Comparison of ENCODE assay signal across 8 cellular contexts in genomic region chr12:56677680-56678079, GRCh38. TPM values are rescaled to one million over a fixed set of nuclear protein-coding genes. Genes with fewer than 3 reads are reported as not detected.
DNase-seq lines count a peak whose midpoint lies in the region; ATAC-seq and TF ChIP-seq lines count a peak whose summit lies in the region.
"Had no signal": no experiment of that assay in that cellular context is flagged by ENCODE, and none has a peak within 500 bp of the region (broad histone marks: within the 10 kb centered on the region; RNA-seq: fewer than 3 reads in every experiment).

No MANE protein-coding gene starts in this region.

- ATAC-seq in GM18858 (IDR thresholded peaks at IDR 0.05; ENCODE audit: unreplicated experiment) (peak; percentile 49), Panc1 (no peak)
- peak; percentile 8 to 22 for ATAC-seq in naive thymus-derived CD8-positive, alpha-beta T cell
- no peak for ATAC-seq in stimulated activated memory B cell treated with anti-CD40 and anti-IgM and Interleukin-4, amounts not matched to agents 10 μg/mL and 1 μg/mL and 100 μg/mL, for 72 hours

- H3K36me3 Mint-ChIP-seq in naive thymus-derived CD8-positive, alpha-beta T cell, result peaks cover 0 to 50% (median 4%) of the 10 kb centered on the region in 3 donors
- H3K36me3 Mint-ChIP-seq in stimulated activated memory B cell treated with anti-CD40 and anti-IgM and Interleukin-4, amounts not matched to agents 10 μg/mL and 1 μg/mL and 100 μg/mL, for 72 hours, result peaks cover 26% of the 10 kb centered on the region

- peak overlapping the region in 5 of 10 donors; percentile 15 to 58 (median 39) for H3K4me3 Mint-ChIP-seq in naive thymus-derived CD8-positive, alpha-beta T cell
- H3K4me3 Mint-ChIP-seq in stimulated activated memory B cell treated with anti-CD40 and anti-IgM and Interleukin-4, amounts not matched to agents 10 μg/mL and 1 μg/mL and 100 μg/mL, for 72 hours, result no peak overlapping the region

- H3K27ac ChIP-seq in HEK293 (ENCODE audit: extremely low read depth, low read depth, low read length), result no peak overlapping the region
- H3K27ac ChIP-seq in Panc1 (ENCODE audit: low read length), result no peak overlapping the region

- POLR2A ChIA-PET in HEK293 (lab: Yijun Ruan, JAX) (interaction anchor here (0.6 to 2.2 kb wide), 4 partner anchors 11 to 32 kb away, joined by 4 to 14 read pairs (median 4); partner anchors contain the start of gene PTGES3), Panc1 (lab: Charles Lee) (no interaction called here)
- POLR2A ChIA-PET in naive thymus-derived CD8-positive, alpha-beta T cell (lab: Charles Lee), result interaction anchor here (0.7 to 7.5 kb wide), 5 partner anchors 10 to 387 kb away, joined by 3 to 71 read pairs (median 3); partner anchors contain the start of gene PTGES3

- H3K27me3 ChIP-seq in Panc1 (ENCODE audit: control insufficient read depth, insufficient read depth, low read length), result no peaks in the 10 kb centered on the region

- peaks cover 20 to 77% (median 60%) of the 10 kb centered on the region in 4 donors for H3K4me1 Mint-ChIP-seq in naive thymus-derived CD8-positive, alpha-beta T cell
- H3K4me1 Mint-ChIP-seq in stimulated activated memory B cell treated with anti-CD40 and anti-IgM and Interleukin-4, amounts not matched to agents 10 μg/mL and 1 μg/mL and 100 μg/mL, for 72 hours, result peaks cover 56% of the 10 kb centered on the region

- no peak overlapping the region for H3K4me3 ChIP-seq in HEK293 (ENCODE audit: low read depth, low read length)
- no peak overlapping the region for H3K4me3 ChIP-seq in Panc1 (ENCODE audit: low read depth in 2 of 2, low read length in 2 of 2)

- H3K9me3 Mint-ChIP-seq in naive thymus-derived CD8-positive, alpha-beta T cell, result no peaks in the 10 kb centered on the region
- H3K9me3 Mint-ChIP-seq in stimulated activated memory B cell treated with anti-CD40 and anti-IgM and Interleukin-4, amounts not matched to agents 10 μg/mL and 1 μg/mL and 100 μg/mL, for 72 hours, result no peaks in the 10 kb centered on the region

- H3K27ac Mint-ChIP-seq in naive thymus-derived CD8-positive, alpha-beta T cell, result peak overlapping the region; percentile 35 to 85 (median 78)
- H3K27ac Mint-ChIP-seq in stimulated activated memory B cell treated with anti-CD40 and anti-IgM and Interleukin-4, amounts not matched to agents 10 μg/mL and 1 μg/mL and 100 μg/mL, for 72 hours, result no peak overlapping the region

- H3K36me3 ChIP-seq in HEK293 (ENCODE audit: control insufficient read depth in 2 of 2, insufficient read depth in 1 of 2, low read length in 2 of 2) (peaks cover 34 to 49% of the 10 kb centered on the region in 2 experiments; a peak in 2 of 3 replicates), Panc1 (ENCODE audit: control insufficient read depth, insufficient read depth, low read length) (no peaks in the 10 kb centered on the region; the same call in 1 of the 2 replicates)

- in situ Hi-C loops in Panc1 (cut with HindIII; ENCODE audit: low pct_unique_long_range_greater_than_20kb, low sequenced_read_pairs), result no loop called here

- H3K4me1 ChIP-seq in HEK293 (ENCODE audit: control insufficient read depth, insufficient read depth, low read length) (peaks cover 8% of the 10 kb centered on the region), Panc1 (ENCODE audit: control insufficient read depth, insufficient read depth, low read length) (peaks cover 9% of the 10 kb centered on the region; the same call in 1 of the 2 replicates)

- CTCF ChIA-PET in HEK293 (lab: Yijun Ruan, JAX) (interaction anchor here (0.5 to 0.8 kb wide), 3 partner anchors 44 to 324 kb away, joined by 3 to 6 read pairs (median 3); no protein-coding TSS in a partner anchor), Panc1 (lab: Charles Lee) (no interaction called here)

- H3K9me3 ChIP-seq in HEK293 (ENCODE audit: control insufficient read depth, insufficient read depth, low read depth, low read length) (no peaks in the 10 kb centered on the region), Panc1 (ENCODE audit: control insufficient read depth, insufficient read depth, low read depth, low read length) (no peaks in the 10 kb centered on the region)

- intact Hi-C loops in Panc1 (cut with micrococcal nuclease; ENCODE audit: unreplicated experiment), result no loop called here

- no peak for TF ChIP-seq CTCF in HEK293 (tag by site-specific recombination; IDR thresholded peaks at IDR 0.05)
- TF ChIP-seq CTCF in Panc1 (IDR thresholded peaks at IDR 0.05), result no peak

- no peaks in the 10 kb centered on the region for H3K27me3 Mint-ChIP-seq in naive thymus-derived CD8-positive, alpha-beta T cell
- H3K27me3 Mint-ChIP-seq in stimulated activated memory B cell treated with anti-CD40 and anti-IgM and Interleukin-4, amounts not matched to agents 10 μg/mL and 1 μg/mL and 100 μg/mL, for 72 hours, result no peaks in the 10 kb centered on the region

- BruUV-seq in Panc1 (replicated peaks; lab: Mats Ljungman, UMichigan), result TSS peak; percentile 31

- DNase-seq in Panc1 (ENCODE audit: low read depth, low spot score) (no peak), NCI-H774 (lab: John Stamatoyannopoulos, UW) (no peak)
- DNase-seq in naive thymus-derived CD8-positive, alpha-beta T cell, result no peak
- no peak for DNase-seq in stimulated activated naive CD4-positive, alpha-beta T cell treated with Interleukin-2 at 50 U/mL for 16 hours (lab: John Stamatoyannopoulos, UW)
- DNase-seq: occipital lobe had no signal

TF ChIP-seq in HEK293, 187 proteins besides CTCF, POLR2A, EP300 and RAD21:
- TF ChIP-seq ZBTB44 (tag by site-specific recombination; IDR thresholded peaks at IDR 0.05) (0 out of 2 replicates have a peak, but pooled peaks have one; percentile 15), PRDM6 (tag by site-specific recombination; IDR thresholded peaks at IDR 0.05) (peak; percentile 58; the same call in 1 of the 2 replicates), BCL6B (tag by site-specific recombination; IDR thresholded peaks at IDR 0.05) (no peak)

RNA-seq across cellular contexts. Expression of gene PTGES3, which starts 10.4 kb away (rescaled TPM):
- 339 TPM for total RNA-seq in Panc1 (2021; ENCODE audit: unreplicated experiment)
- polyA plus RNA-seq in Panc1 (2012; ENCODE audit: insufficient read length), result 264 TPM
- 100 to 1,000 TPM; 179 to 197 TPM for total RNA-seq in naive thymus-derived CD8-positive, alpha-beta T cell
- polyA plus RNA-seq in naive thymus-derived CD8-positive, alpha-beta T cell, result 100 to 1,000 TPM; 229 to 236 (median 234) TPM

RNA-seq across cellular contexts. Expression of gene ATP5F1B, which starts 31.9 kb away (rescaled TPM):
- 999 TPM for total RNA-seq in Panc1 (2021; ENCODE audit: unreplicated experiment)
- polyA plus RNA-seq in Panc1 (2012; ENCODE audit: insufficient read length), result 1,395 TPM
- total RNA-seq in naive thymus-derived CD8-positive, alpha-beta T cell, result 100 to 1,000 TPM; 269 to 285 TPM
- polyA plus RNA-seq in naive thymus-derived CD8-positive, alpha-beta T cell, result 100 to 1,000 TPM; 724 to 879 (median 771) TPM

RNA-seq across cellular contexts. Expression of gene NACA, which starts 47.4 kb away (rescaled TPM):
- total RNA-seq in Panc1 (2021; ENCODE audit: unreplicated experiment), result 716 TPM
- polyA plus RNA-seq in Panc1 (2012; ENCODE audit: insufficient read length), result 1,029 TPM
- total RNA-seq in naive thymus-derived CD8-positive, alpha-beta T cell, result 1,000 to 10,000 TPM; 1,471 to 1,474 TPM
- 1,000 to 10,000 TPM; 1,330 to 1,441 (median 1,344) TPM for polyA plus RNA-seq in naive thymus-derived CD8-positive, alpha-beta T cell

RNA-seq across cellular contexts. Expression of gene BAZ2A, which starts 47.6 kb away (rescaled TPM):
- 131 TPM for total RNA-seq in Panc1 (2021; ENCODE audit: unreplicated experiment)
- 77.0 TPM for polyA plus RNA-seq in Panc1 (2012; ENCODE audit: insufficient read length)
- total RNA-seq in naive thymus-derived CD8-positive, alpha-beta T cell, result 100 to 1,000 TPM; 198 to 202 TPM
- 10 to 100 TPM; 14.3 to 29.5 (median 24.1) TPM for polyA plus RNA-seq in naive thymus-derived CD8-positive, alpha-beta T cell

Comparison
In these comparisons a context has a peak if more than half of its experiments do, and no peak if none do; other contexts are left out.
1. ATAC-seq: peak in GM18858 (single experiment) and naive thymus-derived CD8-positive, alpha-beta T cell (2 of 2); none in Panc1 (single experiment) and stimulated activated memory B cell treated with anti-CD40 and anti-IgM and Interleukin-4, amounts not matched to agents 10 μg/mL and 1 μg/mL and 100 μg/mL, for 72 hours (single experiment).